In genomic region chr15:60379466-60380274, GRCh38 we compare ENCODE assay signal across 11 cellular contexts. TPM values are rescaled to one million over a fixed set of nuclear protein-coding genes. Genes with fewer than 3 reads are reported as not detected.
DNase-seq lines count a peak whose midpoint lies in the region; ATAC-seq and TF ChIP-seq lines count a peak whose summit lies in the region.
"Had no signal": no experiment of that assay in that cellular context is flagged by ENCODE, and none has a peak within 500 bp of the region (broad histone marks: within the 10 kb centered on the region; RNA-seq: fewer than 3 reads in every experiment).

No MANE protein-coding gene starts in this region.

- peak overlapping the region; percentile 98 for H3K27ac Mint-ChIP-seq in progenitor cell of endocrine pancreas
- H3K27ac Mint-ChIP-seq: effector memory CD8-positive, alpha-beta T cell had no signal

- no peaks in the 10 kb centered on the region for H3K9me3 Mint-ChIP-seq in progenitor cell of endocrine pancreas (ENCODE audit: low read depth)
- H3K9me3 Mint-ChIP-seq: effector memory CD8-positive, alpha-beta T cell had no signal

- ATAC-seq in RWPE2 (ENCODE audit: low read depth): peak; percentile 42
- ATAC-seq in activated CD4-positive, CD25-positive, alpha-beta regulatory T cell treated with anti-CD3 and anti-CD28 coated beads, Interleukin-2, amount 50 U/mL, for 24 hours: no peak
- ATAC-seq in GM21786 (IDR thresholded peaks at IDR 0.05; ENCODE audit: unreplicated experiment): no peak
- no peak for ATAC-seq in HG03097 (IDR thresholded peaks at IDR 0.05; ENCODE audit: low FRiP score, unreplicated experiment)
- ATAC-seq: effector memory CD8-positive, alpha-beta T cell had no signal

- no peak for TF ChIP-seq CTCF in RWPE2 (IDR thresholded peaks at IDR 0.05; ENCODE audit: poor library complexity, severe bottlenecking)
- TF ChIP-seq CTCF in fibroblast of mammary gland (conservative IDR thresholded peaks at IDR 0.05; ENCODE audit: control insufficient read depth, insufficient read depth, low read depth, low read length): no peak
- TF ChIP-seq CTCF in progenitor cell of endocrine pancreas (IDR thresholded peaks at IDR 0.05; ENCODE audit: unreplicated experiment): no peak
- no peak for TF ChIP-seq CTCF in GM20000 (IDR thresholded peaks at IDR 0.05; ENCODE audit: extremely low read depth, missing control alignments)

- H3K27me3 Mint-ChIP-seq in progenitor cell of endocrine pancreas: no peaks in the 10 kb centered on the region
- H3K27me3 Mint-ChIP-seq: effector memory CD8-positive, alpha-beta T cell had no signal

- peaks cover 99% of the 10 kb centered on the region for H3K4me1 ChIP-seq in RWPE2 (ENCODE audit: insufficient read depth, poor library complexity, severe bottlenecking)

- H3K4me3 ChIP-seq in RWPE2 (ENCODE audit: severe bottlenecking) (no peak overlapping the region), fibroblast of mammary gland (ENCODE audit: control insufficient read depth, low read depth, low read length) (no peak overlapping the region)
- H3K4me3 ChIP-seq: testis had no signal

- H3K27ac ChIP-seq in RWPE2 (ENCODE audit: poor library complexity, severe bottlenecking): peak overlapping the region; percentile 99

- H3K4me3 Mint-ChIP-seq in progenitor cell of endocrine pancreas (ENCODE audit: low read depth): peak overlapping the region; percentile 5
- H3K4me3 Mint-ChIP-seq: effector memory CD8-positive, alpha-beta T cell had no signal

- H3K36me3 ChIP-seq in RWPE2 (ENCODE audit: low read depth): peaks cover 98% of the 10 kb centered on the region

- peak; percentile 100 for DNase-seq in EH (ENCODE audit: low read depth)
- no peak for DNase-seq in RWPE2 (ENCODE audit: low spot score)
- peak; percentile 97 for DNase-seq in fibroblast of mammary gland (ENCODE audit: low read depth)
- DNase-seq in progenitor cell of endocrine pancreas (ENCODE audit: low spot score, unreplicated experiment): no peak
- DNase-seq in GM20000 (ENCODE audit: low spot score): no peak
- DNase-seq: effector memory CD8-positive, alpha-beta T cell; NCI-H1092; testis had no signal

- peaks cover 32% of the 10 kb centered on the region for H3K36me3 Mint-ChIP-seq in progenitor cell of endocrine pancreas (ENCODE audit: insufficient read depth)

- H3K27me3 ChIP-seq in RWPE2 (ENCODE audit: insufficient read depth, poor library complexity, severe bottlenecking): no peaks in the 10 kb centered on the region
- H3K27me3 ChIP-seq: testis had no signal

- no peaks in the 10 kb centered on the region for H3K9me3 ChIP-seq in RWPE2 (ENCODE audit: severe bottlenecking)
- H3K9me3 ChIP-seq: testis had no signal

- H3K4me1 Mint-ChIP-seq in progenitor cell of endocrine pancreas (ENCODE audit: low read depth): peaks cover 30% of the 10 kb centered on the region

RNA-seq across cellular contexts. Expression of gene ANXA2, which starts 18.1 kb away (rescaled TPM):
- 311 and 366 TPM in 2 replicates for total RNA-seq in progenitor cell of endocrine pancreas

Comparison
In these comparisons a context has a peak if more than half of its experiments do, and no peak if none do; other contexts are left out.
1. DNase-seq: peak in EH (single experiment) and fibroblast of mammary gland (single experiment); none in RWPE2 (single experiment), progenitor cell of endocrine pancreas (single experiment) and GM20000 (single experiment).